Comparison of ENCODE assay signal across 1 cellular context in genomic region chr5:157607371-157608161, GRCh38.
A peak's percentile ranks its signal among the peaks of the same experiment; 100 is the strongest.
TF ChIP-seq lines count a peak whose summit lies in the region.

No MANE protein-coding gene starts in this region.

TF ChIP-seq in K562, 482 proteins besides CTCF, POLR2A, EP300 and RAD21 (continued from another document):
- TF ChIP-seq USF2 (CRISPR knock-in tag; IDR thresholded peaks at IDR 0.05), result no peak
- peak; percentile 50 for TF ChIP-seq CBFA2T3 (IDR thresholded peaks at IDR 0.05)
- TF ChIP-seq SRF (CRISPR knock-in tag; IDR thresholded peaks at IDR 0.05), result no peak
- TF ChIP-seq ZKSCAN3 (CRISPR knock-in tag; IDR thresholded peaks at IDR 0.05), result no peak
- no peak for TF ChIP-seq BCOR (IDR thresholded peaks at IDR 0.05)
- TF ChIP-seq GATA2 (CRISPR knock-in tag; IDR thresholded peaks at IDR 0.05), result no peak
- TF ChIP-seq, protein P1, sequence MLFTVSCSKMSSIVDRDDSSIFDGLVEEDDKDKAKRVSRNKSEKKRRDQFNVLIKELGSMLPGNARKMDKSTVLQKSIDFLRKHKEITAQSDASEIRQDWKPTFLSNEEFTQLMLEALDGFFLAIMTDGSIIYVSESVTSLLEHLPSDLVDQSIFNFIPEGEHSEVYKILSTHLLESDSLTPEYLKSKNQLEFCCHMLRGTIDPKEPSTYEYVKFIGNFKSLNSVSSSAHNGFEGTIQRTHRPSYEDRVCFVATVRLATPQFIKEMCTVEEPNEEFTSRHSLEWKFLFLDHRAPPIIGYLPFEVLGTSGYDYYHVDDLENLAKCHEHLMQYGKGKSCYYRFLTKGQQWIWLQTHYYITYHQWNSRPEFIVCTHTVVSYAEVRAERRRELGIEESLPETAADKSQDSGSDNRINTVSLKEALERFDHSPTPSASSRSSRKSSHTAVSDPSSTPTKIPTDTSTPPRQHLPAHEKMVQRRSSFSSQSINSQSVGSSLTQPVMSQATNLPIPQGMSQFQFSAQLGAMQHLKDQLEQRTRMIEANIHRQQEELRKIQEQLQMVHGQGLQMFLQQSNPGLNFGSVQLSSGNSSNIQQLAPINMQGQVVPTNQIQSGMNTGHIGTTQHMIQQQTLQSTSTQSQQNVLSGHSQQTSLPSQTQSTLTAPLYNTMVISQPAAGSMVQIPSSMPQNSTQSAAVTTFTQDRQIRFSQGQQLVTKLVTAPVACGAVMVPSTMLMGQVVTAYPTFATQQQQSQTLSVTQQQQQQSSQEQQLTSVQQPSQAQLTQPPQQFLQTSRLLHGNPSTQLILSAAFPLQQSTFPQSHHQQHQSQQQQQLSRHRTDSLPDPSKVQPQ (CRISPR knock-in tag; IDR thresholded peaks at IDR 0.05; ENCODE audit: borderline replicate concordance), result no peak
- no peak for TF ChIP-seq MXI1 (IDR thresholded peaks at IDR 0.05; ENCODE audit: low read depth, low read length)
- TF ChIP-seq, protein P2, sequence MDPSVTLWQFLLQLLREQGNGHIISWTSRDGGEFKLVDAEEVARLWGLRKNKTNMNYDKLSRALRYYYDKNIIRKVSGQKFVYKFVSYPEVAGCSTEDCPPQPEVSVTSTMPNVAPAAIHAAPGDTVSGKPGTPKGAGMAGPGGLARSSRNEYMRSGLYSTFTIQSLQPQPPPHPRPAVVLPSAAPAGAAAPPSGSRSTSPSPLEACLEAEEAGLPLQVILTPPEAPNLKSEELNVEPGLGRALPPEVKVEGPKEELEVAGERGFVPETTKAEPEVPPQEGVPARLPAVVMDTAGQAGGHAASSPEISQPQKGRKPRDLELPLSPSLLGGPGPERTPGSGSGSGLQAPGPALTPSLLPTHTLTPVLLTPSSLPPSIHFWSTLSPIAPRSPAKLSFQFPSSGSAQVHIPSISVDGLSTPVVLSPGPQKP (CRISPR knock-in tag; IDR thresholded peaks at IDR 0.05), result no peak
- TF ChIP-seq TCFL5 (CRISPR knock-in tag; conservative IDR thresholded peaks at IDR 0.05), result no peak
- TF ChIP-seq NFIC (IDR thresholded peaks at IDR 0.05), result no peak
- TF ChIP-seq ZNF175 (CRISPR knock-in tag; IDR thresholded peaks at IDR 0.05; ENCODE audit: low read depth), result no peak
- no peak for TF ChIP-seq ZNF551 (CRISPR knock-in tag; IDR thresholded peaks at IDR 0.05)
- no peak for TF ChIP-seq TCF7L2 (IDR thresholded peaks at IDR 0.05; ENCODE audit: low read depth, low read length)
- TF ChIP-seq ZBTB17 (CRISPR knock-in tag; IDR thresholded peaks at IDR 0.05), result peak; percentile 88
- TF ChIP-seq, protein P3, sequence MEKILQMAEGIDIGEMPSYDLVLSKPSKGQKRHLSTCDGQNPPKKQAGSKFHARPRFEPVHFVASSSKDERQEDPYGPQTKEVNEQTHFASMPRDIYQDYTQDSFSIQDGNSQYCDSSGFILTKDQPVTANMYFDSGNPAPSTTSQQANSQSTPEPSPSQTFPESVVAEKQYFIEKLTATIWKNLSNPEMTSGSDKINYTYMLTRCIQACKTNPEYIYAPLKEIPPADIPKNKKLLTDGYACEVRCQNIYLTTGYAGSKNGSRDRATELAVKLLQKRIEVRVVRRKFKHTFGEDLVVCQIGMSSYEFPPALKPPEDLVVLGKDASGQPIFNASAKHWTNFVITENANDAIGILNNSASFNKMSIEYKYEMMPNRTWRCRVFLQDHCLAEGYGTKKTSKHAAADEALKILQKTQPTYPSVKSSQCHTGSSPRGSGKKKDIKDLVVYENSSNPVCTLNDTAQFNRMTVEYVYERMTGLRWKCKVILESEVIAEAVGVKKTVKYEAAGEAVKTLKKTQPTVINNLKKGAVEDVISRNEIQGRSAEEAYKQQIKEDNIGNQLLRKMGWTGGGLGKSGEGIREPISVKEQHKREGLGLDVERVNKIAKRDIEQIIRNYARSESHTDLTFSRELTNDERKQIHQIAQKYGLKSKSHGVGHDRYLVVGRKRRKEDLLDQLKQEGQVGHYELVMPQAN (IDR thresholded peaks at IDR 0.05; ENCODE audit: borderline replicate concordance), result no peak
